20 cellular contexts compared by ENCODE assay signal in genomic region chr17:12839042-12839441, GRCh38. TPM values are rescaled to one million over a fixed set of nuclear protein-coding genes. Genes with fewer than 3 reads are reported as not detected.
DNase-seq lines count a peak whose midpoint lies in the region; ATAC-seq and TF ChIP-seq lines count a peak whose summit lies in the region.
"Had no signal": no experiment of that assay in that cellular context is flagged by ENCODE, and none has a peak within 500 bp of the region (broad histone marks: within the 10 kb centered on the region; RNA-seq: fewer than 3 reads in every experiment).

No MANE protein-coding gene starts in this region.

- intact Hi-C loops in psoas muscle (cut with DNase I) (no loop called here), left ventricle myocardium superior (cut with micrococcal nuclease) (no loop called here)

- no peaks in the 10 kb centered on the region for H3K4me1 ChIP-seq in psoas muscle
- H3K4me1 ChIP-seq in effector memory CD4-positive, alpha-beta T cell (ENCODE audit: control insufficient read depth, insufficient read depth, low read length, poor library complexity, severe bottlenecking): no peaks in the 10 kb centered on the region
- H3K4me1 ChIP-seq: A549; BLaER1 treated with 17β-estradiol and CSF1 and Interleukin-3, amounts not matched to agents 10 nM and 100 nM; Caco-2 had no signal

- no peaks in the 10 kb centered on the region for H3K36me3 ChIP-seq in psoas muscle (ENCODE audit: insufficient read depth in 1 of 2, low read depth in 1 of 2)
- H3K36me3 ChIP-seq in effector memory CD4-positive, alpha-beta T cell (ENCODE audit: control insufficient read depth, insufficient read depth, low read length): no peaks in the 10 kb centered on the region

- no peaks in the 10 kb centered on the region for H3K27me3 ChIP-seq in psoas muscle (ENCODE audit: insufficient read depth in 3 of 3, low read length in 2 of 3)
- H3K27me3 ChIP-seq in effector memory CD4-positive, alpha-beta T cell (replicated peaks; ENCODE audit: control insufficient read depth, insufficient read depth, low read length, poor library complexity, severe bottlenecking): no peaks in the 10 kb centered on the region
- H3K27me3 ChIP-seq: BLaER1 treated with 17β-estradiol and CSF1 and Interleukin-3, amounts not matched to agents 10 nM and 100 nM had no signal

- TF ChIP-seq CTCF in WTC11 (IDR thresholded peaks at IDR 0.05) (no peak), mesothelial cell of epicardium (IDR thresholded peaks at IDR 0.05; ENCODE audit: unreplicated experiment) (no peak), psoas muscle (IDR thresholded peaks at IDR 0.05) (no peak)

- no peak for ATAC-seq in WTC11
- ATAC-seq in psoas muscle: peak in 3 of 4 donors; percentile 57 to 72 (median 61)
- ATAC-seq in GM19324 (IDR thresholded peaks at IDR 0.05; ENCODE audit: low FRiP score, unreplicated experiment): no peak
- no peak for ATAC-seq in left ventricle myocardium superior
- ATAC-seq: A549; CD8-positive, alpha-beta T cell had no signal

- H3K4me3 Mint-ChIP-seq in WTC11 (no peak overlapping the region), mesothelial cell of epicardium (no peak overlapping the region)
- H3K4me3 Mint-ChIP-seq: B cell; CD4-positive, alpha-beta T cell; CD8-positive, alpha-beta T cell had no signal

- POLR2A ChIA-PET in WTC11 (lab: Charles Lee): no interaction called here

- H3K4me3 ChIP-seq in psoas muscle: no peak overlapping the region
- no peak overlapping the region for H3K4me3 ChIP-seq in effector memory CD4-positive, alpha-beta T cell (ENCODE audit: insufficient read depth, low read depth, low read length, poor library complexity, severe bottlenecking)
- H3K4me3 ChIP-seq: A549; BLaER1 treated with 17β-estradiol and CSF1 and Interleukin-3, amounts not matched to agents 10 nM and 100 nM had no signal

- H3K9me3 Mint-ChIP-seq in WTC11 (peaks cover 10% of the 10 kb centered on the region), mesothelial cell of epicardium (peaks cover 9% of the 10 kb centered on the region)

- WGBS in psoas muscle, 3 donors: 19 to 37% (median 36%) methylated on average over 2 of the region's 2 CpGs

- H3K4me1 Mint-ChIP-seq in WTC11: peaks cover 22% of the 10 kb centered on the region
- H3K4me1 Mint-ChIP-seq in mesothelial cell of epicardium: peaks cover 8% of the 10 kb centered on the region
- H3K4me1 Mint-ChIP-seq: B cell had no signal

- H3K36me3 Mint-ChIP-seq in WTC11 (peaks cover 8% of the 10 kb centered on the region), mesothelial cell of epicardium (peaks cover 3% of the 10 kb centered on the region)
- H3K36me3 Mint-ChIP-seq: CD8-positive, alpha-beta T cell had no signal

- CTCF ChIA-PET in WTC11 (lab: Charles Lee): no interaction called here

- H3K9me3 ChIP-seq in psoas muscle: no peaks in the 10 kb centered on the region
- H3K9me3 ChIP-seq in effector memory CD4-positive, alpha-beta T cell (ENCODE audit: control insufficient read depth, low read length): no peaks in the 10 kb centered on the region
- H3K9me3 ChIP-seq: Caco-2 had no signal

- H3K27ac ChIP-seq in psoas muscle: no peak overlapping the region
- H3K27ac ChIP-seq in effector memory CD4-positive, alpha-beta T cell (ENCODE audit: insufficient read depth, low read length, poor library complexity, severe bottlenecking): no peak overlapping the region
- H3K27ac ChIP-seq: 22Rv1; A549; BLaER1 treated with 17β-estradiol and CSF1 and Interleukin-3, amounts not matched to agents 10 nM and 100 nM; C4-2B had no signal

- H3K27ac Mint-ChIP-seq in WTC11 (peak overlapping the region; percentile 4), mesothelial cell of epicardium (peak overlapping the region; percentile 47)
- H3K27ac Mint-ChIP-seq: B cell; CD4-positive, alpha-beta T cell; CD8-positive, alpha-beta T cell had no signal

- no peaks in the 10 kb centered on the region for H3K27me3 Mint-ChIP-seq in WTC11 (ENCODE audit: low read depth)
- no peaks in the 10 kb centered on the region for H3K27me3 Mint-ChIP-seq in mesothelial cell of epicardium (ENCODE audit: low read depth)
- H3K27me3 Mint-ChIP-seq: B cell; CD4-positive, alpha-beta T cell had no signal

- DNase-seq in WTC11 (ENCODE audit: low spot score): no peak
- peak; percentile 19 for DNase-seq in left kidney (ENCODE audit: low read depth, low spot score)
- no peak for DNase-seq in mesothelial cell of epicardium (ENCODE audit: low spot score in 2 of 2, unreplicated experiment in 2 of 2)
- DNase-seq in psoas muscle: no peak
- DNase-seq in effector memory CD4-positive, alpha-beta T cell: no peak
- DNase-seq in left ventricle myocardium superior: no peak
- no peak for DNase-seq in NCI-H146 treated with DMSO at 0.1 percent for 48 hours (lab: John Stamatoyannopoulos, UW; ENCODE audit: unreplicated experiment)
- DNase-seq: AML-193; Caco-2; Calu3; CD4-positive, alpha-beta T cell; CD8-positive, alpha-beta T cell; DMS79 treated with DMSO at 0.1 percent for 48 hours; GF-D8 had no signal

TF ChIP-seq in WTC11, 78 proteins besides CTCF, POLR2A, EP300 and RAD21 (continues in another document):
- TF ChIP-seq ZBTB43 (CRISPR knock-in tag; IDR thresholded peaks at IDR 0.05): no peak
- no peak for TF ChIP-seq SMAD3 (CRISPR knock-in tag; IDR thresholded peaks at IDR 0.05; ENCODE audit: borderline replicate concordance)
- no peak for TF ChIP-seq GRHL2 (CRISPR knock-in tag; IDR thresholded peaks at IDR 0.05; ENCODE audit: insufficient replicate concordance, severe bottlenecking)
- TF ChIP-seq TP53 (CRISPR knock-in tag; IDR thresholded peaks at IDR 0.05): no peak
- TF ChIP-seq ATF1 (CRISPR knock-in tag; IDR thresholded peaks at IDR 0.05): no peak
- no peak for TF ChIP-seq ZNF423 (CRISPR knock-in tag; IDR thresholded peaks at IDR 0.05)
- TF ChIP-seq SP1 (CRISPR knock-in tag; conservative IDR thresholded peaks at IDR 0.05): no peak
- TF ChIP-seq ERG (CRISPR knock-in tag; IDR thresholded peaks at IDR 0.05): no peak
- TF ChIP-seq ATF6 (CRISPR knock-in tag; IDR thresholded peaks at IDR 0.05): no peak
- TF ChIP-seq ZNF512 (CRISPR knock-in tag; IDR thresholded peaks at IDR 0.05; ENCODE audit: borderline replicate concordance): no peak

RNA-seq across cellular contexts. Expression of gene ARHGAP44, which starts 49.7 kb away (rescaled TPM):
- 22.7 to 23.8 TPM (median 22.8 TPM) in 3 replicates for total RNA-seq in WTC11 (2021)
- 11.5 to 12.5 TPM (median 11.7 TPM) in 3 replicates for total RNA-seq in mesothelial cell of epicardium
- total RNA-seq in psoas muscle: 1 to 10 TPM; 1.7 to 3.4 (median 2.3) TPM
- under 1 TPM; 0.59 to 0.99 (median 0.76) TPM for polyA plus RNA-seq in psoas muscle
- 9.9 TPM for total RNA-seq in left ventricle myocardium superior
- total RNA-seq: CD4-positive, alpha-beta T cell; CD8-positive, alpha-beta T cell had no signal

Comparison
In these comparisons a context has a peak if more than half of its experiments do, and no peak if none do; other contexts are left out.
1. ATAC-seq: peak in psoas muscle (3 of 4); none in WTC11 (single experiment), GM19324 (single experiment) and left ventricle myocardium superior (single experiment).